19 cellular contexts compared by ENCODE assay signal in the genomic region with DNA sequence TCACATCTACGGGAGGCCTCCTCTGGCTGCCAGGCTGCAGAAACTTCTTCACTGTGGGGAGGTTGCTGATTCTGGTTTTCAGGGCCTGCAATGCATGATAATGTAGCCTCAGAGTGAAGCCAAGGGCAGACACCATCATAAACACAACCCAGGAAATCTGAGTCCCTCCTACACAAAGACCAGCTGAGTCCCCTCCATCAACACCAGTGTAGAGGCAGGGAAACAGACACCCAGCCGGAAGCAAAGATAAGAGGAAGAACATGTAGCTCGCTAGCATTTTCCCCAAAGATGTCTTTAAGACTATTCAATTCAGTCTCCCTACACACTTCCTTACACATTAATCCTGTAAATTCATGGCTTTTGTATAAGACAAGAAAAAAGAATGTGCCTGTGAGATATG. TPM values are rescaled to one million over a fixed set of nuclear protein-coding genes. Genes with fewer than 3 reads are reported as not detected.
"Had no signal": no experiment of that assay in that cellular context is flagged by ENCODE, and none has a peak within 500 bp of the region (broad histone marks: within the 10 kb centered on the region; RNA-seq: fewer than 3 reads in every experiment).

No MANE protein-coding gene starts in this region.

- ATAC-seq: heart left ventricle; naive thymus-derived CD4-positive, alpha-beta T cell; psoas muscle; sciatic nerve; stimulated activated naive B cell treated with anti-CD40 and anti-IgM and Interleukin-4, amounts not matched to agents 10 μg/mL and 1 μg/mL and 100 μg/mL, for 72 hours had no signal

- H3K27ac Mint-ChIP-seq: endodermal cell; naive thymus-derived CD4-positive, alpha-beta T cell; nephron progenitor cell; stimulated activated naive B cell treated with anti-CD40 and anti-IgM and Interleukin-4, amounts not matched to agents 10 μg/mL and 1 μg/mL and 100 μg/mL, for 72 hours had no signal

- H3K4me3 ChIP-seq: coronary artery, heart left ventricle, psoas muscle, upper lobe of left lung, uterus had no signal

- H3K4me3 Mint-ChIP-seq: endodermal cell; naive thymus-derived CD4-positive, alpha-beta T cell; nephron progenitor cell; stimulated activated naive B cell treated with anti-CD40 and anti-IgM and Interleukin-4, amounts not matched to agents 10 μg/mL and 1 μg/mL and 100 μg/mL, for 72 hours had no signal

- H3K4me1 Mint-ChIP-seq: naive thymus-derived CD4-positive, alpha-beta T cell; nephron progenitor cell; stimulated activated naive B cell treated with anti-CD40 and anti-IgM and Interleukin-4, amounts not matched to agents 10 μg/mL and 1 μg/mL and 100 μg/mL, for 72 hours had no signal

- DNase-seq: effector CD4-positive, alpha-beta T cell; endodermal cell; erythroblast; heart left ventricle; hypothalamus; kidney glomerular epithelial cell; mammary epithelial cell; naive thymus-derived CD4-positive, alpha-beta T cell; nephron progenitor cell; psoas muscle; retina; stimulated activated CD4-positive, alpha-beta T cell treated with anti-CD3 and anti-CD28 coated beads, Interleukin-2, amount 100 ng/mL, for 24 hours; stimulated activated CD4-positive, alpha-beta T cell treated with anti-CD3 and anti-CD28 coated beads, Interleukin-4, amount 100 ng/mL, for 4 hours; stimulated activated naive B cell treated with anti-CD40 and anti-IgM and Interleukin-4, amounts not matched to agents 10 μg/mL and 1 μg/mL and 100 μg/mL, for 72 hours; uterus had no signal

RNA-seq across cellular contexts. Expression of gene GSTA2, which starts 23.6 kb away (rescaled TPM):
- polyA plus RNA-seq: endothelial cell of umbilical vein; heart left ventricle; mammary epithelial cell; naive thymus-derived CD4-positive, alpha-beta T cell had no signal
